9 cellular contexts compared by ENCODE assay signal in the genomic region with DNA sequence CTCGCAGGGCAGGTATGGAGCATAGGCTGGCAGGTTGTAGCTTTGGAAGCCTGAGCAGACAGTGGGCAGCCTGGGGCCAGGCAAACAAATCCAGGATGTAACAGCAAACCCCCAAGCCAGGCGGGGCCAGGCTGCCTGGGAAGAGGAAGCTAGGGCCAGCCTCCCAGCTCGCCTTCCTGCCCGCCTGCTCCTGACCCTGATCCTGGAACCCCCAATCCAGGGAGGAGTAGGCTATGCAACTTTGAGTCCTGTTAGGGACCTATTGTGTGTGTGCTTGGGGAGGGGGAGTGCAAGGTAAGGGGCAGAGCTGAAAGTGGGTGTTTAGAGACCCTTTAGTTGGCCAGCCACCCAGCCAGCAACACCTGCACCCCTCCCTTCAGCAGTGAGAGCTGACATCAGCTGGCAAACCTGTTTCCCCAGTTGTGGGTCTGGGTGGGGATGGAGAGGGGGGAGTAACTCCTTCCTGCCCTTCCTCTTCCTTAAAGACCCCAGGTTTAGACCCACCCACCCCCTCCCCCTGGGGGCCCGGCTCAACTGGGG. TPM values are rescaled to one million over a fixed set of nuclear protein-coding genes. Genes with fewer than 3 reads are reported as not detected.
DNase-seq lines count a peak whose midpoint lies in the region; ATAC-seq and TF ChIP-seq lines count a peak whose summit lies in the region.
"Had no signal": no experiment of that assay in that cellular context is flagged by ENCODE, and none has a peak within 500 bp of the region (broad histone marks: within the 10 kb centered on the region; RNA-seq: fewer than 3 reads in every experiment).

No MANE protein-coding gene starts in this region.

- H3K79me2 ChIP-seq in PC-9 (ENCODE audit: low read depth) (peaks cover 15% of the 10 kb centered on the region), parathyroid adenoma (no peaks in the 10 kb centered on the region)

- peak overlapping the region; percentile 86 for H3K4me2 ChIP-seq in PC-9
- peak overlapping the region; percentile 11 for H3K4me2 ChIP-seq in parathyroid adenoma (ENCODE audit: low read length)

- H2AFZ ChIP-seq in PC-9 (no peak overlapping the region), parathyroid adenoma (no peak overlapping the region)

- H3K27me3 ChIP-seq in PC-9 (ENCODE audit: insufficient read depth, low read depth) = no peaks in the 10 kb centered on the region
- H3K27me3 ChIP-seq in parathyroid adenoma (ENCODE audit: control insufficient read depth, insufficient read depth, low read length) = no peaks in the 10 kb centered on the region
- H3K27me3 ChIP-seq: SJCRH30 had no signal

- no TSS peak for BruUV-seq in PC-9 (replicated peaks; lab: Mats Ljungman, UMichigan)

- peak; percentile 17 for DNase-seq in GDM1 (lab: John Stamatoyannopoulos, UW)
- DNase-seq in PC-9 = peak; percentile 68 to 77
- DNase-seq in Right ventricle myocardium superior = peak; percentile 72
- no peak for DNase-seq in superior temporal gyrus (ENCODE audit: extremely low spot score)
- DNase-seq in ACHN = no peak
- DNase-seq: SJCRH30 had no signal

- H4K20me1 ChIP-seq in PC-9 (ENCODE audit: insufficient read depth) = no peaks in the 10 kb centered on the region

- H3K9me2 ChIP-seq in PC-9 (ENCODE audit: insufficient read depth) = no peaks in the 10 kb centered on the region

- H3K36me3 ChIP-seq in PC-9 (ENCODE audit: low read depth) (no peaks in the 10 kb centered on the region), parathyroid adenoma (ENCODE audit: control insufficient read depth, insufficient read depth, low read length) (no peaks in the 10 kb centered on the region)
- H3K36me3 ChIP-seq: SJCRH30 had no signal

- peaks cover 48% of the 10 kb centered on the region for H3K4me1 ChIP-seq in PC-9 (replicated peaks; ENCODE audit: insufficient read depth)
- H3K4me1 ChIP-seq in parathyroid adenoma = peaks cover 14% of the 10 kb centered on the region

- intact Hi-C loops in PC-9 (cut with micrococcal nuclease; ENCODE audit: unreplicated experiment) = no loop called here
- intact Hi-C loops in Right ventricle myocardium superior (cut with DNase I) = no loop called here

- POLR2A ChIA-PET in PC-9 (lab: Charles Lee; ENCODE audit: unreplicated experiment) = interaction anchor here (0.6 to 0.9 kb wide), 4 partner anchors 46 to 318 kb away, joined by 3 to 5 read pairs (median 3); no protein-coding TSS in a partner anchor

- peaks cover 18% of the 10 kb centered on the region for H3F3A ChIP-seq in PC-9 (ENCODE audit: insufficient read depth, low read depth)

- H3K4me3 ChIP-seq in PC-9 (peak overlapping the region; percentile 48; the same call in 1 of the 2 replicates), parathyroid adenoma (ENCODE audit: low read depth, low read length) (no peak overlapping the region)
- H3K4me3 ChIP-seq: SJCRH30 had no signal

- H3K9me3 ChIP-seq in PC-9 (ENCODE audit: insufficient read depth, low read depth) = no peaks in the 10 kb centered on the region
- no peaks in the 10 kb centered on the region for H3K9me3 ChIP-seq in parathyroid adenoma (ENCODE audit: control insufficient read depth, low read length)
- H3K9me3 ChIP-seq: SJCRH30 had no signal

- no peak for TF ChIP-seq CTCF in PC-9 (conservative IDR thresholded peaks at IDR 0.05)
- TF ChIP-seq CTCF in parathyroid adenoma (IDR thresholded peaks at IDR 0.05) = no peak

- ATAC-seq in Right ventricle myocardium superior (ENCODE audit: poor library complexity) (no peak), GM21360 (IDR thresholded peaks at IDR 0.05; ENCODE audit: unreplicated experiment) (no peak), GM18517 (IDR thresholded peaks at IDR 0.05; ENCODE audit: unreplicated experiment) (no peak)

- CTCF ChIA-PET in PC-9 (lab: Charles Lee) = interaction anchor here (0.5 to 2.0 kb wide), 5 partner anchors 8 to 73 kb away, joined by 3 to 11 read pairs (median 3); no protein-coding TSS in a partner anchor

- peak overlapping the region; percentile 67 for H3K27ac ChIP-seq in PC-9
- H3K27ac ChIP-seq in parathyroid adenoma = peak overlapping the region; percentile 39
- H3K27ac ChIP-seq: SJCRH30 had no signal

- in situ Hi-C loops in ACHN (cut with HindIII; ENCODE audit: low pct_ligation_motif_present, low pct_unique_long_range_greater_than_20kb, low sequenced_read_pairs) = no loop called here

- no peak overlapping the region for H3K9ac ChIP-seq in parathyroid adenoma

RNA-seq across cellular contexts. Expression of a gene that starts 2.5 kb away (rescaled TPM):
- total RNA-seq in PC-9 (2021) (69.7 and 81.0 TPM in 2 replicates), Right ventricle myocardium superior (11.7 TPM)

RNA-seq across cellular contexts. Expression of a gene that starts 5.5 kb away (rescaled TPM):
- 39.3 and 43.1 TPM in 2 replicates for total RNA-seq in PC-9 (2021)
- total RNA-seq in Right ventricle myocardium superior = 29.2 TPM

Comparison
In these comparisons a context has a peak if more than half of its experiments do, and no peak if none do; other contexts are left out.
1. DNase-seq: peak in GDM1 (single experiment), PC-9 (2 of 2) and Right ventricle myocardium superior (single experiment); none in superior temporal gyrus (single experiment) and ACHN (single experiment).